ENCODE assay signal across 2 cellular contexts in genomic region chr17:29046440-29046839, GRCh38.
A peak's percentile ranks its signal among the peaks of the same experiment; 100 is the strongest.
TF ChIP-seq lines count a peak whose summit lies in the region.

No MANE protein-coding gene starts in this region.

TF ChIP-seq in HepG2, 621 proteins besides CTCF, POLR2A, EP300 and RAD21:
- peak; percentile 54; the same call in 1 of the 2 replicates for TF ChIP-seq CEBPB (IDR thresholded peaks at IDR 0.05; ENCODE audit: borderline replicate concordance, low read depth, low read length)
- TF ChIP-seq NR2F2 (IDR thresholded peaks at IDR 0.05; ENCODE audit: borderline replicate concordance, low read depth) = no peak
- TF ChIP-seq NFYC (CRISPR knock-in tag; IDR thresholded peaks at IDR 0.05) = no peak
- TF ChIP-seq CEBPG (CRISPR knock-in tag; IDR thresholded peaks at IDR 0.05) = peak; percentile 45; the same call in 1 of the 2 replicates
- no peak for TF ChIP-seq ZNF331 (CRISPR knock-in tag; IDR thresholded peaks at IDR 0.05)
- TF ChIP-seq SP4 (CRISPR knock-in tag; IDR thresholded peaks at IDR 0.05) = 0 out of 2 replicates have a peak, but pooled peaks have one; percentile 7

TF ChIP-seq in SK-N-SH, 30 proteins besides CTCF, POLR2A, EP300 and RAD21:
- TF ChIP-seq ZBTB33 (IDR thresholded peaks at IDR 0.05; ENCODE audit: borderline replicate concordance, low read depth) = no peak
- TF ChIP-seq USF1 (IDR thresholded peaks at IDR 0.05; ENCODE audit: borderline replicate concordance, low read depth) = no peak
- no peak for TF ChIP-seq ELF1 (IDR thresholded peaks at IDR 0.05)
- TF ChIP-seq TAF1 (IDR thresholded peaks at IDR 0.05; ENCODE audit: borderline replicate concordance, low read depth, low read length) = no peak
- TF ChIP-seq REST (IDR thresholded peaks at IDR 0.05; ENCODE audit: low read depth, low read length) = no peak
- TF ChIP-seq IRF3 (IDR thresholded peaks at IDR 0.05; ENCODE audit: low read depth, low read length) = no peak
- no peak for TF ChIP-seq GATA2 (CRISPR knock-in tag; IDR thresholded peaks at IDR 0.05)
- TF ChIP-seq EZH2phosphoT487 (IDR thresholded peaks at IDR 0.05; ENCODE audit: borderline replicate concordance, low read depth) = no peak
- no peak for TF ChIP-seq MXI1 (IDR thresholded peaks at IDR 0.05; ENCODE audit: low read depth, low read length)
- no peak for TF ChIP-seq FOXJ3 (CRISPR knock-in tag; IDR thresholded peaks at IDR 0.05)
- no peak for TF ChIP-seq SMC3 (IDR thresholded peaks at IDR 0.05; ENCODE audit: low read depth, low read length)
- no peak for TF ChIP-seq USF2 (IDR thresholded peaks at IDR 0.05; ENCODE audit: borderline replicate concordance, low read depth, low read length)
- no peak for TF ChIP-seq FOXM1 (IDR thresholded peaks at IDR 0.05; ENCODE audit: low read depth)
